In the genomic region with DNA sequence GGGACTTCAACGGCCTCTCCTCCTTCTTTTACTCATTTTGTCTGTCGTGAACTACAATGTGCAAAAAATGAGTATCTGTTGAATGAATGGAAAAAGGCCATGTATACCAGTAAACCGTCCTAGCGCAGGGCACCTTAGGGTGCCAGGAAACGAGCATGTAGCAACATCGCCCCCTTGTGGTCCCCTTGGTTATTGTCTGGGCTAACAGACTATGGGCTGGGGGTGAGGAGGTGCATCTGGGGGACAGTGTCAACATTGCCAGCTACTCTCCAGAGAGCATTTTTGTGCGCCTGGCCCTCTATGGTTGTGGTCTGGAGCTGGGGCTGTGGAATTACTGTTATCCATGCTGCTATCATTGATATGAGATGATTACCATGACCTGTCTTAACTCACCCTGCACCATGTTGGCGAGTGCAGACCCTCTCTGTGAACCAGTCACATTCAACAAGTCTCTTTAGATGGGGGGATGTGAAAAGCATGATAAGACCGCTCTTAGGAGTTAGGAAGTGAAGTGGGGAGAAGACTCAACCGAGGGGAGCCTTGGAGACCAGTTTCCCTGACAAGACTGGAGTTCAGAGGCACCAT, we compare ENCODE assay signal across 1 cellular context.
A peak's percentile ranks its signal among the peaks of the same experiment; 100 is the strongest.
TF ChIP-seq lines count a peak whose summit lies in the region.

No MANE protein-coding gene starts in this region.

TF ChIP-seq in K562, 482 proteins besides CTCF, POLR2A, EP300 and RAD21 (continues in another document):
- TF ChIP-seq HDAC6 (IDR thresholded peaks at IDR 0.05; ENCODE audit: low read depth, low read length), result no peak
- no peak for TF ChIP-seq ZNF764 (CRISPR knock-in tag; IDR thresholded peaks at IDR 0.05; ENCODE audit: low read depth)
- no peak for TF ChIP-seq ESRRA (IDR thresholded peaks at IDR 0.05; ENCODE audit: borderline replicate concordance, low read depth)
- peak; percentile 48; the same call in 1 of the 2 replicates for TF ChIP-seq POLR2AphosphoS2 (IDR thresholded peaks at IDR 0.05; ENCODE audit: low read length)
- TF ChIP-seq EWSR1 (IDR thresholded peaks at IDR 0.05; ENCODE audit: borderline replicate concordance, low read depth, partially characterized antibody), result no peak
- no peak for TF ChIP-seq BRD9 (IDR thresholded peaks at IDR 0.05; ENCODE audit: low read depth, partially characterized antibody)
- no peak for TF ChIP-seq ZBTB43 (CRISPR knock-in tag; IDR thresholded peaks at IDR 0.05)
- TF ChIP-seq MCM7 (IDR thresholded peaks at IDR 0.05), result no peak
- TF ChIP-seq, protein P1, sequence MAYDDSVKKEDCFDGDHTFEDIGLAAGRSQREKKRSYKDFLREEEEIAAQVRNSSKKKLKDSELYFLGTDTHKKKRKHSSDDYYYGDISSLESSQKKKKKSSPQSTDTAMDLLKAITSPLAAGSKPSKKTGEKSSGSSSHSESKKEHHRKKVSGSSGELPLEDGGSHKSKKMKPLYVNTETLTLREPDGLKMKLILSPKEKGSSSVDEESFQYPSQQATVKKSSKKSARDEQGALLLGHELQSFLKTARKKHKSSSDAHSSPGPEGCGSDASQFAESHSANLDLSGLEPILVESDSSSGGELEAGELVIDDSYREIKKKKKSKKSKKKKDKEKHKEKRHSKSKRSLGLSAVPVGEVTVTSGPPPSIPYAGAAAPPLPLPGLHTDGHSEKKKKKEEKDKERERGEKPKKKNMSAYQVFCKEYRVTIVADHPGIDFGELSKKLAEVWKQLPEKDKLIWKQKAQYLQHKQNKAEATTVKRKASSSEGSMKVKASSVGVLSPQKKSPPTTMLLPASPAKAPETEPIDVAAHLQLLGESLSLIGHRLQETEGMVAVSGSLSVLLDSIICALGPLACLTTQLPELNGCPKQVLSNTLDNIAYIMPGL (CRISPR knock-in tag; IDR thresholded peaks at IDR 0.05), result no peak
- no peak for TF ChIP-seq ZNF282 (CRISPR knock-in tag; IDR thresholded peaks at IDR 0.05)
- TF ChIP-seq RBM14 (IDR thresholded peaks at IDR 0.05; ENCODE audit: borderline replicate concordance, insufficient read depth, low read depth, low read length), result no peak
- TF ChIP-seq NCOR1 (IDR thresholded peaks at IDR 0.05), result no peak
- TF ChIP-seq DPF2 (IDR thresholded peaks at IDR 0.05), result no peak
- 0 out of 2 replicates have a peak, but pooled peaks have one; percentile 78 for TF ChIP-seq XRCC5 (IDR thresholded peaks at IDR 0.05; ENCODE audit: low read depth, low read length)
- TF ChIP-seq UBTF (IDR thresholded peaks at IDR 0.05; ENCODE audit: borderline replicate concordance in 1 of 2, low read depth in 2 of 2, low read length in 2 of 2), result no peak
- TF ChIP-seq, protein P2, sequence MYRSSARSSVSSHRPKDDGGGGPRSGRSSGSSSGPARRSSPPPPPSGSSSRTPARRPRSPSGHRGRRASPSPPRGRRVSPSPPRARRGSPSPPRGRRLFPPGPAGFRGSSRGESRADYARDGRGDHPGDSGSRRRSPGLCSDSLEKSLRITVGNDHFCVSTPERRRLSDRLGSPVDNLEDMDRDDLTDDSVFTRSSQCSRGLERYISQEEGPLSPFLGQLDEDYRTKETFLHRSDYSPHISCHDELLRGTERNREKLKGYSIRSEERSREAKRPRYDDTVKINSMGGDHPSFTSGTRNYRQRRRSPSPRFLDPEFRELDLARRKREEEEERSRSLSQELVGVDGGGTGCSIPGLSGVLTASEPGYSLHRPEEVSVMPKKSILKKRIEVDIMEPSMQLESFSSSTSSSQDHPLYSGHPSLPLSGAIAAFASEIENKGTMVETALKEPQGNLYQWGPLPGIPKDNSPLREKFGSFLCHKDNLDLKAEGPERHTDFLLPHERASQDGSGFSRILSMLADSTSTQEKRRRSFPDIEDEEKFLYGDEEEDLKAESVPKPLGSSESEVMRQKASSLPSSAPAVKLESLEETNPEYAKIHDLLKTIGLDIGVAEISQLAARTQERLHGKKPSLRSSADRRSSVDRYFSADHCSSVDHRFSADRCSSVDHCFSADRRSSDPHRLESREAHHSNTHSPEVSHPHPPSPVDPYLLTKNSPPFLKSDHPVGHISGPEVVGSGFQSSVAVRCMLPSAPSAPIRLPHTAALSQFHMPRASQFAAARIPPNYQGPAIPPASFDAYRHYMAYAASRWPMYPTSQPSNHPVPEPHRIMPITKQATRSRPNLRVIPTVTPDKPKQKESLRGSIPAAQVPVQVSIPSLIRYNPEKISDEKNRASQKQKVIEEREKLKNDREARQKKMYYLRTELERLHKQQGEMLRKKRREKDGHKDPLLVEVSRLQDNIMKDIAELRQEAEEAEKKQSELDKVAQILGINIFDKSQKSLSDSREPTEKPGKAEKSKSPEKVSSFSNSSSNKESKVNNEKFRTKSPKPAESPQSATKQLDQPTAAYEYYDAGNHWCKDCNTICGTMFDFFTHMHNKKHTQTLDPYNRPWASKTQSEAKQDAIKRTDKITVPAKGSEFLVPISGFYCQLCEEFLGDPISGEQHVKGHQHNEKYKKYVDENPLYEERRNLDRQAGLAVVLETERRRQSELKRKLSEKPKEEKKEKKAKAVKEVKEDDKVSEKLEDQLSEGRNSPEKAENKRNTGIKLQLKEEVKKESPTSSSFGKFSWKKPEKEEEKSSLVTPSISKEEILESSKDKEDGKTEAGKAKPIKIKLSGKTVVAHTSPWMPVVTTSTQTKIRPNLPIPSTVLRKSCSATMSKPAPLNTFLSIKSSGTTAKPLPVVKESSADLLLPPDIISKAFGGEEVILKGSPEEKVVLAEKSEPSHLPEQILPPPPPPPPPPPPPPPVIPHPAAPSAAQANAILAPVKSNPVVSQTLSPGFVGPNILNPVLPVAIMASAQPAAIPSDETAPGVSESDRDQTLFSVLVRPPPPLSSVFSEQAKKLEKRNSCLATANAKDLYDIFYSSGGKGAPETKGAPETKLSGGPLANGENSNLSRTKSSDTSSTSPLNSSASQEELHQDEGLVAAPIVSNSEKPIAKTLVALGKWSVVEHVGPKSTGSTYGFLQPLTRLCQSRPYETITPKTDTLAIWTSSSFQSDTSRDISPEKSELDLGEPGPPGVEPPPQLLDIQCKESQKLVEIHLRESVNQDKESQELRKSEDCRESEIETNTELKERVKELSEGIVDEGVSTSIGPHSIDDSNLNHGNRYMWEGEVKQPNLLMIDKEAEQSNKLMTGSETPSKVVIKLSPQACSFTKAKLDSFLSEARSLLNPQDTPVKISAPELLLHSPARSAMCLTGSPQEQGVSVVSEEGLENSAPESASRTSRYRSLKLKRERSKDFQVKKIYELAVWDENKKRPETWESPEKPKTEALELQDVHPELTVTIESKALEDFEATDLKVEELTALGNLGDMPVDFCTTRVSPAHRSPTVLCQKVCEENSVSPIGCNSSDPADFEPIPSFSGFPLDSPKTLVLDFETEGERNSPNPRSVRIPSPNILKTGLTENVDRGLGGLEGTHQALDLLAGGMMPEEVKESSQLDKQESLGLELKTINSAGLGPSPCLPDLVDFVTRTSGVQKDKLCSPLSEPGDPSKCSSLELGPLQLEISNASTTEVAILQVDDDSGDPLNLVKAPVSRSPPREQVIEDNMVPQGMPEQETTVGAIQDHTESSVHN (IDR thresholded peaks at IDR 0.05; ENCODE audit: borderline replicate concordance in 1 of 2, low read depth in 1 of 2), result no peak
- TF ChIP-seq TCF7 (IDR thresholded peaks at IDR 0.05; ENCODE audit: borderline replicate concordance), result no peak
- no peak for TF ChIP-seq NR2F6 (CRISPR knock-in tag; IDR thresholded peaks at IDR 0.05)
- TF ChIP-seq TEAD2 (tag; IDR thresholded peaks at IDR 0.05), result no peak
- TF ChIP-seq, protein P3, sequence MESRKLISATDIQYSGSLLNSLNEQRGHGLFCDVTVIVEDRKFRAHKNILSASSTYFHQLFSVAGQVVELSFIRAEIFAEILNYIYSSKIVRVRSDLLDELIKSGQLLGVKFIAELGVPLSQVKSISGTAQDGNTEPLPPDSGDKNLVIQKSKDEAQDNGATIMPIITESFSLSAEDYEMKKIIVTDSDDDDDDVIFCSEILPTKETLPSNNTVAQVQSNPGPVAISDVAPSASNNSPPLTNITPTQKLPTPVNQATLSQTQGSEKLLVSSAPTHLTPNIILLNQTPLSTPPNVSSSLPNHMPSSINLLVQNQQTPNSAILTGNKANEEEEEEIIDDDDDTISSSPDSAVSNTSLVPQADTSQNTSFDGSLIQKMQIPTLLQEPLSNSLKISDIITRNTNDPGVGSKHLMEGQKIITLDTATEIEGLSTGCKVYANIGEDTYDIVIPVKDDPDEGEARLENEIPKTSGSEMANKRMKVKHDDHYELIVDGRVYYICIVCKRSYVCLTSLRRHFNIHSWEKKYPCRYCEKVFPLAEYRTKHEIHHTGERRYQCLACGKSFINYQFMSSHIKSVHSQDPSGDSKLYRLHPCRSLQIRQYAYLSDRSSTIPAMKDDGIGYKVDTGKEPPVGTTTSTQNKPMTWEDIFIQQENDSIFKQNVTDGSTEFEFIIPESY (CRISPR knock-in tag; IDR thresholded peaks at IDR 0.05), result peak; percentile 15; the same call in 1 of the 2 replicates
- no peak for TF ChIP-seq NONO (IDR thresholded peaks at IDR 0.05; ENCODE audit: low read depth in 2 of 2, low read length in 1 of 2)
- no peak for TF ChIP-seq ZNF174 (CRISPR knock-in tag; IDR thresholded peaks at IDR 0.05)
- TF ChIP-seq HIVEP1 (CRISPR knock-in tag; IDR thresholded peaks at IDR 0.05), result no peak
- TF ChIP-seq CTCFL (IDR thresholded peaks at IDR 0.05; ENCODE audit: borderline replicate concordance, insufficient read depth, low read depth, low read length, poor library complexity, severe bottlenecking), result peak; percentile 75
- TF ChIP-seq RB1 (IDR thresholded peaks at IDR 0.05; ENCODE audit: low read depth), result 0 out of 2 replicates have a peak, but pooled peaks have one; percentile 51
- no peak for TF ChIP-seq PRDM10 (IDR thresholded peaks at IDR 0.05; ENCODE audit: partially characterized antibody)
- no peak for TF ChIP-seq POU5F1 (IDR thresholded peaks at IDR 0.05; ENCODE audit: borderline replicate concordance, low read depth, low read length, partially characterized antibody)
- TF ChIP-seq ZNF165 (CRISPR knock-in tag; IDR thresholded peaks at IDR 0.05; ENCODE audit: borderline replicate concordance), result no peak
- TF ChIP-seq PML (IDR thresholded peaks at IDR 0.05; ENCODE audit: low read length), result no peak
